In genomic region chr9:18240213-18240612, GRCh38 we compare ENCODE assay signal across 27 cellular contexts.
"Had no signal": no experiment of that assay in that cellular context is flagged by ENCODE, and none has a peak within 500 bp of the region (broad histone marks: within the 10 kb centered on the region; RNA-seq: fewer than 3 reads in every experiment).

No MANE protein-coding gene starts in this region.

- DNase-seq: activated CD4-positive, alpha-beta memory T cell treated with anti-CD3 and anti-CD28 coated beads for 36 hours; activated CD4-positive, alpha-beta T cell treated with anti-CD3 and anti-CD28 coated beads for 36 hours; activated CD4-positive, alpha-beta T cell treated with anti-CD3 and anti-CD28 coated beads, Interleukin-2, amount 10 ng/mL, durations not matched to agents 24 days and 14 days; activated CD4-positive, CD25-positive, alpha-beta regulatory T cell; activated CD4-positive, CD25-positive, alpha-beta regulatory T cell treated with anti-CD3 and anti-CD28 coated beads, Interleukin-2, amount 50 U/mL, for 72 hours; activated CD8-positive, alpha-beta memory T cell treated with anti-CD3 and anti-CD28 coated beads, Interleukin-2, amount 10 ng/mL, durations not matched to agents 7 days and 5 days; activated CD8-positive, alpha-beta memory T cell treated with anti-CD3 and anti-CD28 coated beads, Interleukin-2, amount 50 U/mL, for 4 hours; activated CD8-positive, alpha-beta T cell treated with anti-CD3 and anti-CD28 coated beads, Interleukin-2, amount 10 ng/mL, durations not matched to agents 7 days and 5 days; activated effector memory CD4-positive, alpha-beta T cell treated with anti-CD3 and anti-CD28 coated beads, Interleukin-2, amount 50 U/mL, for 16 hours; activated naive CD4-positive, alpha-beta T cell treated with anti-CD3 and anti-CD28 coated beads for 36 hours; activated naive CD8-positive, alpha-beta T cell treated with anti-CD3 and anti-CD28 coated beads, Interleukin-2, amount 10 ng/mL, durations not matched to agents 7 days and 5 days; activated T-cell treated with anti-CD3 and anti-CD28 coated beads, Interleukin-2, amount 50 U/mL, for 1 hour; activated T-cell treated with anti-CD3 and anti-CD28 coated beads, Interleukin-2, amount 50 U/mL, for 48 hours; central memory CD4-positive, alpha-beta T cell; cerebellar nuclear complex; colonic mucosa; dorsolateral prefrontal cortex; effector memory CD4-positive, alpha-beta T cell; endodermal cell; foreskin fibroblast; gastrocnemius medialis; glutamatergic neuron; T-helper 2 cell had no signal

- H3K9me3 ChIP-seq: ascending aorta, colonic mucosa had no signal

- H3K27ac ChIP-seq: ascending aorta, breast epithelium, cardiac muscle cell, colonic mucosa, dorsolateral prefrontal cortex, gastrocnemius medialis had no signal

- H3K4me3 ChIP-seq: ascending aorta, breast epithelium, cardiac muscle cell, colonic mucosa, dorsolateral prefrontal cortex, gastrocnemius medialis had no signal

- ATAC-seq: activated CD4-positive, alpha-beta T cell treated with anti-CD3 and anti-CD28 coated beads for 36 hours; activated CD8-positive, alpha-beta memory T cell treated with anti-CD3 and anti-CD28 coated beads, Interleukin-2, amount 10 ng/mL, durations not matched to agents 7 days and 5 days; activated CD8-positive, alpha-beta T cell treated with anti-CD3 and anti-CD28 coated beads, Interleukin-2, amount 10 ng/mL, durations not matched to agents 7 days and 5 days; esophagus mucosa; gastrocnemius medialis had no signal

- H3K4me1 ChIP-seq: breast epithelium, colonic mucosa, gastrocnemius medialis had no signal

- H3K27me3 ChIP-seq: ascending aorta, breast epithelium, cardiac muscle cell, colonic mucosa, gastrocnemius medialis had no signal

- H3K36me3 ChIP-seq: ascending aorta, breast epithelium, cardiac muscle cell, colonic mucosa, gastrocnemius medialis had no signal
